Comparison of ENCODE assay signal across 28 cellular contexts in the genomic region with DNA sequence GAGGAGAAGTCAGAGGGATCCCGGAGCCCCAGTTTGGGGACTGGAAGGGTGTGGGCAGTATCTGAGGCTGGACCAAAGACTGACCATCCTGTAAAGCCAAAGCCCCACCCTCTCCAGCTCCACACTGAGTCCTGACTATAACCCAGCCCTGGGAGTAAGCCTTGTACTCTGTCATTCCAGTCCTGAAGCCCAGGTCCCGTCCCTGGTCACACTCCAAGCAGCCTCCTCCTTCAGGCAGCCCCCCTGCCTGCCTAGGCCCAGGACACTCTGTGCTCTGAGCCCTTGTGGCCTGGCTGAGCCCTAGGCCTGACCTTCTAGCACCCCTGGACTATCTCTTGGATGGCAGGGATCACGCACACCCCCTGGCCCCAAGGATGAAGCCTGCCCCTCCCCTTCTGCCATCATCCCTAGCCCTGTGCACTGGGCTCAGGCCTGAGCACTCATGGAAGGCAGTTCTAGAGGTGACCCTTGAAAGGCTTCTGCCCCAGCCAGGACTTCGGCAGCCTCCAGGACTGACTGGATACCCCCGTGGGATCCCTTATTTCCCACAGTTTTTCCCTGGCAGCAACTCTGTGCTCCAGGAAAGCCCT. TPM values are rescaled to one million over a fixed set of nuclear protein-coding genes. Genes with fewer than 3 reads are reported as not detected.
"Had no signal": no experiment of that assay in that cellular context is flagged by ENCODE, and none has a peak within 500 bp of the region (broad histone marks: within the 10 kb centered on the region; RNA-seq: fewer than 3 reads in every experiment).

No MANE protein-coding gene starts in this region.

- H3K4me3 ChIP-seq: ascending aorta, hepatocyte, psoas muscle, thyroid gland had no signal

- H3K4me3 Mint-ChIP-seq: activated naive CD4-positive, alpha-beta T cell treated with anti-CD3 and anti-CD28 coated beads, Interleukin-2, amount 50 U/mL, for 24 hours; activated T-cell treated with anti-CD3 and anti-CD28 coated beads, Interleukin-2, amount 50 U/mL, for 72 hours; immature natural killer cell; memory B cell; stimulated activated naive CD8-positive, alpha-beta T cell treated with anti-CD3 and anti-CD28 coated beads, Interleukin-15, Interleukin-2, amounts not matched to agents 100 ng/mL and 50 ng/mL, for 24 hours had no signal

- H3K4me1 ChIP-seq: ascending aorta, thyroid gland had no signal

- H3K9me3 Mint-ChIP-seq: activated naive CD4-positive, alpha-beta T cell treated with anti-CD3 and anti-CD28 coated beads, Interleukin-2, amount 50 U/mL, for 24 hours; activated T-cell treated with anti-CD3 and anti-CD28 coated beads, Interleukin-2, amount 50 U/mL, for 72 hours; immature natural killer cell; memory B cell; stimulated activated naive CD8-positive, alpha-beta T cell treated with anti-CD3 and anti-CD28 coated beads, Interleukin-15, Interleukin-2, amounts not matched to agents 100 ng/mL and 50 ng/mL, for 24 hours had no signal

- H3K27ac ChIP-seq: ascending aorta, brain microvascular endothelial cell, hepatocyte, psoas muscle, thyroid gland had no signal

- ATAC-seq: activated T-cell treated with anti-CD3 and anti-CD28 coated beads, Interleukin-2, amount 50 U/mL, for 72 hours; esophagus mucosa; psoas muscle; right cardiac atrium had no signal

- H3K27ac Mint-ChIP-seq: activated naive CD4-positive, alpha-beta T cell treated with anti-CD3 and anti-CD28 coated beads, Interleukin-2, amount 50 U/mL, for 24 hours; activated T-cell treated with anti-CD3 and anti-CD28 coated beads, Interleukin-2, amount 50 U/mL, for 72 hours; immature natural killer cell; memory B cell; stimulated activated naive CD8-positive, alpha-beta T cell treated with anti-CD3 and anti-CD28 coated beads, Interleukin-15, Interleukin-2, amounts not matched to agents 100 ng/mL and 50 ng/mL, for 24 hours had no signal

- H3K36me3 Mint-ChIP-seq: activated naive CD4-positive, alpha-beta T cell treated with anti-CD3 and anti-CD28 coated beads, Interleukin-2, amount 50 U/mL, for 24 hours; immature natural killer cell; memory B cell had no signal

- H3K4me2 ChIP-seq: hepatocyte had no signal

- H3K27me3 ChIP-seq: ascending aorta, thyroid gland had no signal

- H3K9me3 ChIP-seq: ascending aorta, psoas muscle, thyroid gland had no signal

- H3K79me2 ChIP-seq: hepatocyte had no signal

- H3K4me1 Mint-ChIP-seq: activated naive CD4-positive, alpha-beta T cell treated with anti-CD3 and anti-CD28 coated beads, Interleukin-2, amount 50 U/mL, for 24 hours; immature natural killer cell had no signal

- H2AFZ ChIP-seq: hepatocyte had no signal

- H3K36me3 ChIP-seq: ascending aorta, brain microvascular endothelial cell, thyroid gland had no signal

- DNase-seq: activated CD4-positive, alpha-beta T cell treated with anti-CD3 and anti-CD28 coated beads for 1 hour; activated CD4-positive, alpha-beta T cell treated with anti-CD3 and anti-CD28 coated beads, Interleukin-2, amount 50 U/mL, for 1 hour; activated CD8-positive, alpha-beta memory T cell treated with anti-CD3 and anti-CD28 coated beads, Interleukin-2, amount 50 U/mL, for 4 hours; activated gamma-delta T cell; activated T-cell treated with anti-CD3 and anti-CD28 coated beads, Interleukin-2, amount 50 U/mL, for 72 hours; brain microvascular endothelial cell; central memory CD4-positive, alpha-beta T cell; effector memory CD4-positive, alpha-beta T cell; foreskin melanocyte; immature natural killer cell; kidney glomerular epithelial cell; occipital lobe; psoas muscle; right cardiac atrium; stimulated activated CD4-positive, alpha-beta T cell treated with anti-CD3 and anti-CD28 coated beads, Interleukin-1b, Interleukin-23, amount 100 ng/mL, for 48 hours; substantia nigra; T-helper 9 cell had no signal

RNA-seq across cellular contexts. Expression of a gene that starts 28.0 kb away (rescaled TPM):
- total RNA-seq: ascending aorta, endothelial cell of umbilical vein, thyroid gland had no signal

RNA-seq across cellular contexts. Expression of a gene that starts 38.7 kb away (rescaled TPM):
- total RNA-seq: activated T-cell treated with anti-CD3 and anti-CD28 coated beads, Interleukin-2, amount 50 U/mL, for 72 hours; dermis microvascular lymphatic vessel endothelial cell; endothelial cell of umbilical vein; esophagus mucosa; mononuclear cell; T-helper 1 cell treated with Interleukin-12 subunit alpha and Interleukin-12 subunit beta and Interleukin-4 antibody, amounts not matched to agents 30 ng/mL and 1 ng/mL, for 36 hours had no signal
- polyA plus RNA-seq: endothelial cell of umbilical vein, immature natural killer cell had no signal
